ENCODE assay signal across 30 cellular contexts in genomic region chr16:69590590-69590989, GRCh38.
"Had no signal": no experiment of that assay in that cellular context is flagged by ENCODE, and none has a peak within 500 bp of the region (broad histone marks: within the 10 kb centered on the region; RNA-seq: fewer than 3 reads in every experiment).

No MANE protein-coding gene starts in this region.

- H3K27ac ChIP-seq: ascending aorta, PC-9, SJCRH30, VCaP had no signal

- H3K4me3 Mint-ChIP-seq: activated CD4-positive, alpha-beta memory T cell treated with anti-CD3 and anti-CD28 coated beads, Interleukin-2, amount 10 ng/mL, durations not matched to agents 7 days and 5 days; activated naive CD4-positive, alpha-beta T cell treated with anti-CD3 and anti-CD28 coated beads, Interleukin-2, amount 10 ng/mL, durations not matched to agents 7 days and 5 days; activated naive CD8-positive, alpha-beta T cell; activated T-cell treated with anti-CD3 and anti-CD28 coated beads, Interleukin-2, amount 50 U/mL, for 24 hours; IgD-negative memory B cell; T-helper 1 cell treated with Interleukin-12 subunit alpha and Interleukin-12 subunit beta and Interleukin-4 antibody, amounts not matched to agents 30 μg/mL and 1 μg/mL, for 36 hours; T-helper 2 cell treated with Interferon-gamma antibody and Interleukin-4, amounts not matched to agents 5 μg/mL and 100 μg/mL, for 36 hours had no signal

- DNase-seq: activated CD4-positive, alpha-beta memory T cell treated with anti-CD3 and anti-CD28 coated beads, Interleukin-2, amount 10 ng/mL, durations not matched to agents 7 days and 5 days; activated CD4-positive, alpha-beta T cell treated with anti-CD3 and anti-CD28 coated beads for 1 hour; activated CD4-positive, alpha-beta T cell treated with anti-CD3 and anti-CD28 coated beads for 48 hours; activated CD4-positive, CD25-positive, alpha-beta regulatory T cell; activated effector memory CD4-positive, alpha-beta T cell treated with Interleukin-2 at 50 U/mL for 16 hours; activated naive CD4-positive, alpha-beta T cell treated with anti-CD3 and anti-CD28 coated beads, Interleukin-2, amount 10 ng/mL, durations not matched to agents 7 days and 5 days; activated T-cell treated with anti-CD3 and anti-CD28 coated beads, Interleukin-2, amount 50 U/mL, for 24 hours; amygdala; Kasumi-1; KG1; MG63; NCI-H1048; NCI-H1105 treated with DMSO at 0.1 percent for 48 hours; NCI-H1436 treated with DMSO at 0.1 percent for 48 hours; NCI-H1694 treated with DMSO at 0.1 percent for 48 hours; NCI-H2029; NCI-H345; NCI-H524 treated with DMSO at 0.1 percent for 48 hours; PC-9; Right ventricle myocardium superior; SJCRH30; SK-N-SH had no signal

- H3K9ac ChIP-seq: SK-N-SH had no signal

- H3K4me2 ChIP-seq: PC-9, SK-N-SH had no signal

- H3K27ac Mint-ChIP-seq: activated CD4-positive, alpha-beta memory T cell treated with anti-CD3 and anti-CD28 coated beads, Interleukin-2, amount 10 ng/mL, durations not matched to agents 7 days and 5 days; activated naive CD4-positive, alpha-beta T cell treated with anti-CD3 and anti-CD28 coated beads, Interleukin-2, amount 10 ng/mL, durations not matched to agents 7 days and 5 days; T-helper 1 cell treated with Interleukin-12 subunit alpha and Interleukin-12 subunit beta and Interleukin-4 antibody, amounts not matched to agents 30 μg/mL and 1 μg/mL, for 36 hours had no signal

- H3K27me3 Mint-ChIP-seq: activated CD4-positive, alpha-beta memory T cell treated with anti-CD3 and anti-CD28 coated beads, Interleukin-2, amount 10 ng/mL, durations not matched to agents 7 days and 5 days; activated naive CD4-positive, alpha-beta T cell treated with anti-CD3 and anti-CD28 coated beads, Interleukin-2, amount 10 ng/mL, durations not matched to agents 7 days and 5 days; activated naive CD8-positive, alpha-beta T cell; activated T-cell treated with anti-CD3 and anti-CD28 coated beads, Interleukin-2, amount 50 U/mL, for 24 hours; IgD-negative memory B cell had no signal

- FAIRE-seq: RCC 7860, TTC549 had no signal

- H2AFZ ChIP-seq: PC-9 had no signal

- H3K4me3 ChIP-seq: ascending aorta, MG63, PC-9, SJCRH30 had no signal

- H3K4me1 ChIP-seq: ascending aorta had no signal

- H3K9me3 Mint-ChIP-seq: activated CD4-positive, alpha-beta memory T cell treated with anti-CD3 and anti-CD28 coated beads, Interleukin-2, amount 10 ng/mL, durations not matched to agents 7 days and 5 days; activated naive CD4-positive, alpha-beta T cell treated with anti-CD3 and anti-CD28 coated beads, Interleukin-2, amount 10 ng/mL, durations not matched to agents 7 days and 5 days; activated T-cell treated with anti-CD3 and anti-CD28 coated beads, Interleukin-2, amount 50 U/mL, for 24 hours; IgD-negative memory B cell; T-helper 1 cell treated with Interleukin-12 subunit alpha and Interleukin-12 subunit beta and Interleukin-4 antibody, amounts not matched to agents 30 μg/mL and 1 μg/mL, for 36 hours; T-helper 2 cell treated with Interferon-gamma antibody and Interleukin-4, amounts not matched to agents 5 μg/mL and 100 μg/mL, for 36 hours had no signal

- H3K9me3 ChIP-seq: ascending aorta, MG63, SJCRH30, SK-N-SH had no signal

- H3K27me3 ChIP-seq: ascending aorta, MG63, SJCRH30 had no signal

- H3K36me3 ChIP-seq: ascending aorta, MG63, SJCRH30 had no signal
